In the genomic region with DNA sequence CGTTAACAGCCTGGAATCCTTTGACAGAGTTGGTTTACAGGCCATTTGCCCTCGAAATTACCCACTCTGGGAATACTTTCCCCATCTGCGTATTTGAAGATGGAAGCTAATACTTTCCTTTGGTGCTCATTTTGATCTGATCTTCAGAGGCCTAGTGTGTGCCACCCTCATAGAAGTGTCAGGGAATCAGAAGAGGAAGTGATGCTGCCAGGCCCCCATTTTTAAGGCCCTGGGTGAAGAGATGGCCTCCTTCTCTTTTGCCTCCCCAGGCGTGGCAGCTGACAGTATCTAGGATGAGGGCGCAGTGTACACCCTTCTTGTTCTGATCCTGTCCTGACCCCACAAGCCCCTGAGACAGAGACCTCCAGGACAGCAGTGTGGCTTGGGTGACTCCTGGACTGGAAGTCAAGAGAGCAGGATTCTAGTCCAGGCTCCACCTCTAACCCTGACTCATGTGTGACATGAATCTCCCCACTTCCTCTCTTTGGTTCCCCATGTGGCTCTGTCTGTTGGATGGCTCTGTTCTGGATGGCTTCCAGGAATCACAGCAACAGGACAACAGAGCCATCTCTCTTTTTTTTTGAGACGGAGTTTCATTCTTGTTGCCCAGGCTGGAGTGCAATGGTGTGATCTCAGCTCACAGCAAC, we compare ENCODE assay signal across 1 cellular context.
TF ChIP-seq lines count a peak whose summit lies in the region.

No MANE protein-coding gene starts in this region.

TF ChIP-seq in IMR-90, 13 proteins besides CTCF, POLR2A, EP300 and RAD21:
- TF ChIP-seq SMC3 (IDR thresholded peaks at IDR 0.05; ENCODE audit: low read depth, low read length), result 0 out of 2 replicates have a peak, but pooled peaks have one; percentile 6
- no peak for TF ChIP-seq CEBPB (IDR thresholded peaks at IDR 0.05; ENCODE audit: low read depth, low read length)
